In the genomic region with DNA sequence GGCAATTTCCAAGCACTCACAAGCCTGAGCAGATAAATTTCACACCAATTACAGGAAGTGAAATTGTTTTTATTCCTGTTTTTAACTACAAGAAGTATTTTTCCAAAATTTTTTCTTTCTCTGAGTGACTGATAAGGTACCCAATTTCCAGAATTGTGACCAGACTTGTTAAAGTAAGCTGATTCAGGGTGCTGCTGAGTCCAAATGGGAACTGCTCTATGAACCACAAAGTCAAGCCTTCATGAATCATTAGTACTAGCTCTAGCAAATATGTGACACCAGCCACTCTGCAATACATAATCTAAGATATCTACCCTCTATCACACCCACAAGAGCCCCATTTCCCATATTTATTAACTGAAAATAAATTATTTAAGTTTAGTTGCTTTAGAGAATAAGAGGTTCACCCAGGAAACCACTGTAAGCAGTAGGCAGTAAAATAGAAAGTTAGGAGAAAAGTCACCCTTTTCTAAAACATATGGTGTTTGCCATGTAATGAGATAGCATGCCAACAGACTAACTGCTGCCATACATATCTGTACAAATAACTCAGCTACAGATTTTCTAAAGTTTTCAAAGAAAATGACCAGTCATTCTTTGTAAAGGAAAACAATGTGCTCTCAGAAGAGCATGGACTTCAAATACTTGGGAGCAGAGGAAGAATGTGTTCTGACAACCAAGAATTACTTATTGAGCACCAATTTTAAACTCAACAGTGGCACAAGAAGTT, we compare ENCODE assay signal across 18 cellular contexts. TPM values are rescaled to one million over a fixed set of nuclear protein-coding genes. Genes with fewer than 3 reads are reported as not detected.
"Had no signal": no experiment of that assay in that cellular context is flagged by ENCODE, and none has a peak within 500 bp of the region (broad histone marks: within the 10 kb centered on the region; RNA-seq: fewer than 3 reads in every experiment).

No MANE protein-coding gene starts in this region.

- H3K27me3 ChIP-seq: breast epithelium, pancreas, thyroid gland, uterus had no signal

- ATAC-seq: mucosa of descending colon; naive thymus-derived CD8-positive, alpha-beta T cell; pancreas had no signal

- H3K4me3 ChIP-seq: breast epithelium, left ventricle myocardium inferior, mucosa of descending colon, pancreas, thyroid gland, uterus had no signal

- DNase-seq: activated B cell treated with CpG ODN at 0.5 μM for 24 hours; activated CD4-positive, alpha-beta T cell treated with anti-CD3 and anti-CD28 coated beads, Interleukin-2, amount 10 ng/mL, durations not matched to agents 7 days and 5 days; activated CD8-positive, alpha-beta memory T cell treated with anti-CD3 and anti-CD28 coated beads for 24 hours; activated gamma-delta T cell treated with Interleukin-2 at 50 U/mL for 16 hours; hippocampal formation; kidney; left ventricle myocardium inferior; mucosa of descending colon; naive thymus-derived CD8-positive, alpha-beta T cell; pancreas; stimulated activated CD4-positive, alpha-beta T cell treated with anti-CD3 and anti-CD28 coated beads, Interleukin-4, amount 100 ng/mL, for 1 hour; stimulated activated naive B cell treated with anti-CD40 and anti-IgM and Interleukin-4, amounts not matched to agents 10 μg/mL and 1 μg/mL and 100 μg/mL, for 72 hours; thyroid gland; uterus had no signal

- H3K9me3 ChIP-seq: breast epithelium, left ventricle myocardium inferior, mucosa of descending colon, pancreas, thyroid gland, uterus had no signal

- H3K36me3 ChIP-seq: breast epithelium, left ventricle myocardium inferior, pancreas, thyroid gland, uterus had no signal

- H3K4me1 ChIP-seq: breast epithelium, left ventricle myocardium inferior, pancreas, thyroid gland, uterus had no signal

RNA-seq across cellular contexts. Expression of a gene that starts 43.1 kb away (rescaled TPM):
- total RNA-seq: activated B cell treated with CpG ODN at 0.5 μM for 24 hours; activated CD4-positive, alpha-beta T cell treated with anti-CD3 and anti-CD28 coated beads, Interleukin-2, amount 10 ng/mL, durations not matched to agents 7 days and 5 days; breast epithelium; chondrocyte; epithelial cell of proximal tubule; kidney; left ventricle myocardium inferior; naive thymus-derived CD8-positive, alpha-beta T cell; T-helper 2 cell treated with Interferon-gamma antibody and Interleukin-4, amounts not matched to agents 100 ng/mL and 5 ng/mL, for 36 hours; thyroid gland had no signal
